ENCODE assay signal across 27 cellular contexts in genomic region chr11:34793666-34794065, GRCh38.
DNase-seq lines count a peak whose midpoint lies in the region; ATAC-seq and TF ChIP-seq lines count a peak whose summit lies in the region.
"Had no signal": no experiment of that assay in that cellular context is flagged by ENCODE, and none has a peak within 500 bp of the region (broad histone marks: within the 10 kb centered on the region; RNA-seq: fewer than 3 reads in every experiment).

No MANE protein-coding gene starts in this region.

- TF ChIP-seq POLR2A in breast epithelium (IDR thresholded peaks at IDR 0.05) (no peak), erythroblast (IDR thresholded peaks at IDR 0.05; ENCODE audit: low read length) (no peak)

- dilution Hi-C loops in mammary epithelial cell (cut with HindIII; ENCODE audit: low sequenced_read_pairs) = no loop called here

- H3K4me1 ChIP-seq in breast epithelium (peaks cover 4 to 10% of the 10 kb centered on the region in 2 donors), mammary epithelial cell (ENCODE audit: insufficient read depth, low read length) (no peaks in the 10 kb centered on the region), adipocyte (ENCODE audit: control insufficient read depth, insufficient read depth, low read length) (peaks cover 19% of the 10 kb centered on the region)
- H3K4me1 ChIP-seq: Caco-2 had no signal

- H3K27ac ChIP-seq in breast epithelium = peak overlapping the region; percentile 80 to 81
- no peak overlapping the region for H3K27ac ChIP-seq in mammary epithelial cell (ENCODE audit: insufficient read depth, low read depth, low read length)
- H3K27ac ChIP-seq: 22Rv1, C4-2B, HL-60, Peyer's patch had no signal

- DNase-seq in breast epithelium (ENCODE audit: low spot score in 2 of 2) (no peak), mammary epithelial cell (no peak), adipocyte (ENCODE audit: low read depth) (no peak), fibroblast of the aortic adventitia (ENCODE audit: low read depth) (peak; percentile 4), progenitor cell of endocrine pancreas (ENCODE audit: low spot score, unreplicated experiment) (no peak), cortex of kidney (lab: John Stamatoyannopoulos, UW) (no peak), erythroblast (lab: John Stamatoyannopoulos, UW) (no peak)
- DNase-seq: Caco-2; CD8-positive, alpha-beta T cell; GOT3; HFFc6; Kasumi-1; MV-4-11; NCI-H1105 treated with DMSO at 0.1 percent for 48 hours; NCI-H146; NCI-H1930; NCI-H446 treated with DMSO at 0.1 percent for 48 hours; NCI-H526 treated with DMSO at 0.1 percent for 48 hours; Peyer's patch; SK-N-SH had no signal

- H3K27me3 ChIP-seq in breast epithelium (no peaks in the 10 kb centered on the region), mammary epithelial cell (ENCODE audit: insufficient read depth, low read length) (no peaks in the 10 kb centered on the region), adipocyte (replicated peaks; ENCODE audit: control insufficient read depth, insufficient read depth, low read length) (no peaks in the 10 kb centered on the region)
- H3K27me3 ChIP-seq: Peyer's patch had no signal

- H3K4me3 ChIP-seq in breast epithelium = no peak overlapping the region
- no peak overlapping the region for H3K4me3 ChIP-seq in mammary epithelial cell (replicated peaks in 1 of 3; ENCODE audit: insufficient read depth in 1 of 3, low read depth in 2 of 3, low read length in 3 of 3)
- peak overlapping the region; percentile 22 for H3K4me3 ChIP-seq in adipocyte (ENCODE audit: low read length)
- no peak overlapping the region for H3K4me3 ChIP-seq in fibroblast of the aortic adventitia (ENCODE audit: low read depth, low read length)
- H3K4me3 ChIP-seq: GM12878, HAP-1, Peyer's patch had no signal

- intact Hi-C loops in breast epithelium (cut with DNase I; ENCODE audit: low total_unique reads) (no loop called here), mammary epithelial cell (cut with micrococcal nuclease) (no loop called here)

- peak overlapping the region; percentile 14 for H3K27ac Mint-ChIP-seq in progenitor cell of endocrine pancreas
- H3K27ac Mint-ChIP-seq: B cell; CD8-positive, alpha-beta T cell; HFFc6 had no signal

- no peak overlapping the region for H2AFZ ChIP-seq in mammary epithelial cell (ENCODE audit: low read depth, low read length)

- TF ChIP-seq CTCF in breast epithelium (IDR thresholded peaks at IDR 0.05) = no peak
- TF ChIP-seq CTCF in mammary epithelial cell (conservative IDR thresholded peaks at IDR 0.05 in 1 of 2, IDR thresholded peaks at IDR 0.05 in 1 of 2; ENCODE audit: extremely low read depth in 1 of 2, insufficient read depth in 1 of 2, low read depth in 1 of 2, low read length in 2 of 2) = no peak
- TF ChIP-seq CTCF in fibroblast of the aortic adventitia (IDR thresholded peaks at IDR 0.05; ENCODE audit: insufficient read depth, low read length) = no peak
- TF ChIP-seq CTCF in progenitor cell of endocrine pancreas (IDR thresholded peaks at IDR 0.05; ENCODE audit: unreplicated experiment) = no peak

- H3K36me3 Mint-ChIP-seq in progenitor cell of endocrine pancreas (ENCODE audit: insufficient read depth) = peaks cover 42% of the 10 kb centered on the region
- H3K36me3 Mint-ChIP-seq: CD8-positive, alpha-beta T cell had no signal

- H3K27me3 Mint-ChIP-seq in progenitor cell of endocrine pancreas = no peaks in the 10 kb centered on the region

- H3K4me3 Mint-ChIP-seq in progenitor cell of endocrine pancreas (ENCODE audit: low read depth) = no peak overlapping the region
- H3K4me3 Mint-ChIP-seq: B cell; CD8-positive, alpha-beta T cell; HFFc6 had no signal

- no peaks in the 10 kb centered on the region for H3K9me3 ChIP-seq in breast epithelium
- no peaks in the 10 kb centered on the region for H3K9me3 ChIP-seq in mammary epithelial cell (replicated peaks; ENCODE audit: insufficient read depth, low read length)
- peaks cover 8% of the 10 kb centered on the region for H3K9me3 ChIP-seq in adipocyte (ENCODE audit: control insufficient read depth, low read length)
- H3K9me3 ChIP-seq: Peyer's patch, SK-N-SH had no signal

- H3K4me2 ChIP-seq in mammary epithelial cell (ENCODE audit: insufficient read depth, low read depth, low read length) = no peak overlapping the region
- H3K4me2 ChIP-seq: SK-N-SH had no signal

- no peaks in the 10 kb centered on the region for H3K79me2 ChIP-seq in mammary epithelial cell (ENCODE audit: insufficient read depth, low read length)

- BruUV-seq in mammary epithelial cell (replicated peaks; lab: Mats Ljungman, UMichigan) = no TSS peak

- in situ Hi-C loops in mammary epithelial cell (cut with MboI; ENCODE audit: low sequenced_read_pairs in 2 of 2) = no loop called here

- H4K20me1 ChIP-seq in mammary epithelial cell (ENCODE audit: insufficient read depth, low read length) = no peaks in the 10 kb centered on the region

- no peaks in the 10 kb centered on the region for H3K36me3 ChIP-seq in breast epithelium
- H3K36me3 ChIP-seq in mammary epithelial cell (ENCODE audit: insufficient read depth, low read length) = no peaks in the 10 kb centered on the region
- no peaks in the 10 kb centered on the region for H3K36me3 ChIP-seq in adipocyte (ENCODE audit: control insufficient read depth, insufficient read depth, low read length, severe bottlenecking)
- H3K36me3 ChIP-seq: HAP-1, Peyer's patch had no signal

- H3K9me3 Mint-ChIP-seq in progenitor cell of endocrine pancreas (ENCODE audit: low read depth) = peaks cover 19% of the 10 kb centered on the region
- H3K9me3 Mint-ChIP-seq: HFFc6 had no signal

- no peak for ATAC-seq in HG02840 (IDR thresholded peaks at IDR 0.05; ENCODE audit: low FRiP score, unreplicated experiment)
- ATAC-seq: CD8-positive, alpha-beta T cell; GM12878 had no signal

- H3K9ac ChIP-seq in mammary epithelial cell (ENCODE audit: insufficient read depth, low read length) (no peak overlapping the region), adipocyte (ENCODE audit: low read length) (no peak overlapping the region)
- H3K9ac ChIP-seq: SK-N-SH had no signal

- CTCF ChIA-PET in mammary epithelial cell (lab: Charles Lee; ENCODE audit: low non-redundant PET) = interaction anchor here (0.6 kb wide), 1 partner anchor 1006 kb away, joined by 3 read pairs; no protein-coding TSS in a partner anchor

- peaks cover 32% of the 10 kb centered on the region for H3K4me1 Mint-ChIP-seq in progenitor cell of endocrine pancreas (ENCODE audit: low read depth)
- H3K4me1 Mint-ChIP-seq: B cell had no signal
